Comparison of ENCODE assay signal across 10 cellular contexts in genomic region chr10:79025113-79025832, GRCh38. TPM values are rescaled to one million over a fixed set of nuclear protein-coding genes. Genes with fewer than 3 reads are reported as not detected.
DNase-seq lines count a peak whose midpoint lies in the region; ATAC-seq and TF ChIP-seq lines count a peak whose summit lies in the region.
"Had no signal": no experiment of that assay in that cellular context is flagged by ENCODE, and none has a peak within 500 bp of the region (broad histone marks: within the 10 kb centered on the region; RNA-seq: fewer than 3 reads in every experiment).

No MANE protein-coding gene starts in this region.

- no peak overlapping the region for H3K27ac Mint-ChIP-seq in nephron progenitor cell

- H3K4me3 Mint-ChIP-seq in nephron progenitor cell = no peak overlapping the region

- no peaks in the 10 kb centered on the region for H3K36me3 Mint-ChIP-seq in nephron progenitor cell (ENCODE audit: low read depth)

- H3K36me3 ChIP-seq in BE2C (no peaks in the 10 kb centered on the region), body of pancreas (replicated peaks in 1 of 2; ENCODE audit: insufficient read depth in 1 of 2, low read depth in 2 of 2) (no peaks in the 10 kb centered on the region)
- H3K36me3 ChIP-seq: right lobe of liver had no signal

- intact Hi-C loops in body of pancreas (cut with DNase I) = no loop called here

- H3K27me3 Mint-ChIP-seq in nephron progenitor cell (ENCODE audit: low read depth, poor library complexity) = peaks cover 5% of the 10 kb centered on the region

- WGBS in body of pancreas, 2 donors = 20 to 22% methylated on average over 18 to 22 of the region's 23 CpGs

- peak overlapping the region in 3 of 4 donors; percentile 8 to 28 (median 15) for H3K27ac ChIP-seq in body of pancreas
- H3K27ac ChIP-seq: HL-60, right lobe of liver had no signal

- H3K4me1 Mint-ChIP-seq in nephron progenitor cell = peaks cover 54% of the 10 kb centered on the region

- H3K4me3 ChIP-seq in BE2C (ENCODE audit: low read depth, low read length) = no peak overlapping the region
- no peak overlapping the region for H3K4me3 ChIP-seq in body of pancreas
- H3K4me3 ChIP-seq: right lobe of liver had no signal

- H3K4me1 ChIP-seq in BE2C = peaks cover 56% of the 10 kb centered on the region
- peaks cover 46% of the 10 kb centered on the region for H3K4me1 ChIP-seq in body of pancreas

- ATAC-seq in body of pancreas (peak; percentile 45), GM21825 (IDR thresholded peaks at IDR 0.05; ENCODE audit: unreplicated experiment) (no peak), HG02610 (IDR thresholded peaks at IDR 0.05; ENCODE audit: unreplicated experiment) (no peak), GM18867 (IDR thresholded peaks at IDR 0.05; ENCODE audit: unreplicated experiment) (no peak)

- TF ChIP-seq CTCF in BE2C (IDR thresholded peaks at IDR 0.05; ENCODE audit: low read depth, low read length) = no peak
- TF ChIP-seq CTCF in body of pancreas (IDR thresholded peaks at IDR 0.05) = no peak
- TF ChIP-seq CTCF in nephron progenitor cell (IDR thresholded peaks at IDR 0.05) = no peak

- TF ChIP-seq POLR2A in body of pancreas (IDR thresholded peaks at IDR 0.05) = no peak

- H3K9me3 Mint-ChIP-seq in nephron progenitor cell = no peaks in the 10 kb centered on the region

- H3K27me3 ChIP-seq in BE2C = no peaks in the 10 kb centered on the region
- no peaks in the 10 kb centered on the region for H3K27me3 ChIP-seq in body of pancreas
- H3K27me3 ChIP-seq: right lobe of liver had no signal

- H3K9me3 ChIP-seq in BE2C (no peaks in the 10 kb centered on the region), body of pancreas (no peaks in the 10 kb centered on the region)
- H3K9me3 ChIP-seq: right lobe of liver had no signal

- DNase-seq in BE2C = peak; percentile 93
- peak; percentile 68 for DNase-seq in NCI-H2227 (lab: John Stamatoyannopoulos, UW; ENCODE audit: unreplicated experiment)
- peak in 3 of 4 donors; percentile 52 to 62 (median 56) for DNase-seq in body of pancreas
- peak; percentile 30 for DNase-seq in nephron progenitor cell
- DNase-seq in cortex of kidney (lab: John Stamatoyannopoulos, UW) = no peak

RNA-seq across cellular contexts. Expression of gene ZMIZ1, which starts 43.5 kb away (rescaled TPM):
- polyA plus RNA-seq in BE2C (2012; ENCODE audit: insufficient read depth, insufficient read length, low read depth) = 175 TPM
- total RNA-seq in body of pancreas = 10 to 100 TPM; 27.2 to 42.2 TPM
